Comparison of ENCODE assay signal across 8 cellular contexts in the genomic region with DNA sequence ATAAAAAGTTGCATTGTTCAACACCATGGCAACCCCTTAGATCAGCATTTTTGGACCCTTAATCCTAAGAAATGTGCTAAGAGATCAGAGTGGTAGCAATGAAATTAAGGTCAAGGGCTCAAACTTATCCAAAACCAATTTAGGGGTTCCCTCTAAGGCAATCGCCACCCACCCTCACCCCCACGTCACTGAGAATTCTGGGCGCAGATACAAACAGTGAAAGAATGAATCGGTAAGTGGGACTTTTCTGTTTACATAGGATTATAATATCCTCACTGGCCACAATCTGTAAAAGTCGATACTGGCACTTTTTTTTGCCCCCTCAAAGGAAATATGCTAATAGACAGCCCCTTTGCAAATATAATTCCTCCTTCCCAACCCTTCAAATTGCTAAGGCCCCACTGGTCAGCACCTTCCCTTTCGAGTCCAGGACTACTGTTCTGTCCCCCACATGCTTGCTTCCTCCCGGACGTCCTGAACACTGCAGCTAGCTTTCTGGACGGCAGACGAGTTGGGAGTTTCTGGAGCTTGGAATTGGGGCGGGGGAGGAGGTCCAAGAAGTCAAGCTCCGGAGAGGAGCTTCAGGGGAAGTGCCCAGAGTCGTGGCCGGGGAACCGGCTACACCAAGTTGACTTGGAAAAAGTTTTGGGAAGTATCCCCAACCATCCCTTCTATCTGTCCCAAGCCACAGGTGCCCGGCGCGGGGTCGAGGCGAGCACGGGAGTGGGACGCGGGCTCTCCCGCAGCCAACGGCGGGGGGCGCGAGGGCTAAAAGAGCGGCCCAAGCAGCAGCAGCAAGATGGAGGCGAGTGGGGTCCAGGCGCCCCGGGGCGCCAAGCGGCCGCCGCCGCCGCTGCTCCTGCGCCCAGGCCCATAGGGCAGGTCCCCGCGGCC. TPM values are rescaled to one million over a fixed set of nuclear protein-coding genes. Genes with fewer than 3 reads are reported as not detected.
DNase-seq lines count a peak whose midpoint lies in the region; ATAC-seq and TF ChIP-seq lines count a peak whose summit lies in the region.

No MANE protein-coding gene starts in this region.

- peak overlapping the region; percentile 83 to 95 (median 92) for H3K27ac ChIP-seq in heart left ventricle
- peak overlapping the region; percentile 83 for H3K27ac ChIP-seq in psoas muscle

- peaks cover 64% of the 10 kb centered on the region for H3K4me1 Mint-ChIP-seq in WTC11

- no peak overlapping the region for H3K27ac Mint-ChIP-seq in WTC11

- DNase-seq in DMS114 treated with DMSO at 0.1 percent for 48 hours (lab: John Stamatoyannopoulos, UW; ENCODE audit: unreplicated experiment) (peak; percentile 7), WTC11 (ENCODE audit: low spot score) (peak; percentile 56), heart left ventricle (peak in 2 of 5 donors; percentile 13 to 33), psoas muscle (peak; percentile 23 to 50), SW480 (ENCODE audit: low spot score) (no peak), NCI-H2107 (lab: John Stamatoyannopoulos, UW) (no peak)

- TF ChIP-seq CTCF in WTC11 (IDR thresholded peaks at IDR 0.05) (no peak), heart left ventricle (IDR thresholded peaks at IDR 0.05) (no peak), psoas muscle (IDR thresholded peaks at IDR 0.05) (no peak)

- peak overlapping the region; percentile 80 for H3K4me3 Mint-ChIP-seq in WTC11

- 11 to 20% (median 15%) methylated on average over 29 to 41 of the region's 41 CpGs for WGBS in heart left ventricle, 4 donors
- WGBS in psoas muscle, 3 donors = 7 to 12% (median 11%) methylated on average over 35 to 41 of the region's 41 CpGs

- H3K27me3 Mint-ChIP-seq in WTC11 (ENCODE audit: low read depth) = peaks cover 69% of the 10 kb centered on the region

- POLR2A ChIA-PET in WTC11 (lab: Charles Lee) = interaction anchor here (0.6 kb wide), 1 partner anchor 318 kb away, joined by 3 read pairs; no protein-coding TSS in a partner anchor

- H3K9me3 Mint-ChIP-seq in WTC11 = peaks cover 3% of the 10 kb centered on the region

- H3K36me3 ChIP-seq in heart left ventricle (no peaks in the 10 kb centered on the region), psoas muscle (ENCODE audit: insufficient read depth in 1 of 2, low read depth in 1 of 2) (no peaks in the 10 kb centered on the region)

- CTCF ChIA-PET in WTC11 (lab: Charles Lee) = interaction anchor here (0.7 kb wide), 1 partner anchor 827 kb away, joined by 3 read pairs; no protein-coding TSS in a partner anchor

- H3K36me3 Mint-ChIP-seq in WTC11 = 0 out of 2 replicates have a peak, but pooled peaks cover under 1% of the 10 kb centered on the region

- no peak for TF ChIP-seq POLR2A in heart left ventricle (IDR thresholded peaks at IDR 0.05)

- H3K27me3 ChIP-seq in heart left ventricle (peaks cover 0 to 50% (median 0%) of the 10 kb centered on the region in 9 donors), psoas muscle (ENCODE audit: insufficient read depth in 3 of 3, low read length in 2 of 3) (peaks cover 0 to 17% (median 0%) of the 10 kb centered on the region in 3 donors)

- H3K4me3 ChIP-seq in heart left ventricle = peak overlapping the region; percentile 51 to 92 (median 80)
- H3K4me3 ChIP-seq in psoas muscle = peak overlapping the region; percentile 86

- H3K9me3 ChIP-seq in heart left ventricle (no peaks in the 10 kb centered on the region), psoas muscle (no peaks in the 10 kb centered on the region)

- peak; percentile 1; the same call in 1 of the 2 replicates for ATAC-seq in WTC11
- ATAC-seq in heart left ventricle = no peak
- peak in 1 of 4 donors; percentile 18 for ATAC-seq in psoas muscle
- ATAC-seq in HG02973 (IDR thresholded peaks at IDR 0.05; ENCODE audit: unreplicated experiment) = no peak
- no peak for ATAC-seq in GM21737 (IDR thresholded peaks at IDR 0.05; ENCODE audit: unreplicated experiment)

- intact Hi-C loops in heart left ventricle (cut with DNase I) (loop anchor here (5.0 to 10.0 kb wide), 17 partner anchors 103 to 782 kb away; partner anchors contain the start of gene CTSL (in 1 of the 10)), psoas muscle (cut with DNase I) (loop anchor here (5.0 to 10.0 kb wide), 4 partner anchors 377 to 510 kb away; no protein-coding TSS in a partner anchor)

- H3K4me1 ChIP-seq in heart left ventricle (peaks cover 0 to 36% (median 7%) of the 10 kb centered on the region in 12 donors), psoas muscle (peaks cover 6% of the 10 kb centered on the region)

TF ChIP-seq in WTC11, 78 proteins besides CTCF, POLR2A, EP300 and RAD21:
- TF ChIP-seq CREM (CRISPR knock-in tag; IDR thresholded peaks at IDR 0.05) (no peak), ZNF138 (CRISPR knock-in tag; conservative IDR thresholded peaks at IDR 0.05) (no peak), ZNF532 (CRISPR knock-in tag; IDR thresholded peaks at IDR 0.05; ENCODE audit: borderline replicate concordance) (no peak), MYBL2 (CRISPR knock-in tag; IDR thresholded peaks at IDR 0.05) (no peak), ZNF219 (CRISPR knock-in tag; IDR thresholded peaks at IDR 0.05; ENCODE audit: borderline replicate concordance) (no peak), FOXK1 (CRISPR knock-in tag; IDR thresholded peaks at IDR 0.05) (no peak), NR1H2 (CRISPR knock-in tag; IDR thresholded peaks at IDR 0.05) (no peak), NFE2L1 (CRISPR knock-in tag; IDR thresholded peaks at IDR 0.05) (no peak), RORB (CRISPR knock-in tag; IDR thresholded peaks at IDR 0.05) (no peak), ZNF671 (CRISPR knock-in tag; IDR thresholded peaks at IDR 0.05) (no peak), PRRX2 (CRISPR knock-in tag; IDR thresholded peaks at IDR 0.05) (no peak), USF1 (CRISPR knock-in tag; IDR thresholded peaks at IDR 0.05) (no peak)
- TF ChIP-seq, protein P1, sequence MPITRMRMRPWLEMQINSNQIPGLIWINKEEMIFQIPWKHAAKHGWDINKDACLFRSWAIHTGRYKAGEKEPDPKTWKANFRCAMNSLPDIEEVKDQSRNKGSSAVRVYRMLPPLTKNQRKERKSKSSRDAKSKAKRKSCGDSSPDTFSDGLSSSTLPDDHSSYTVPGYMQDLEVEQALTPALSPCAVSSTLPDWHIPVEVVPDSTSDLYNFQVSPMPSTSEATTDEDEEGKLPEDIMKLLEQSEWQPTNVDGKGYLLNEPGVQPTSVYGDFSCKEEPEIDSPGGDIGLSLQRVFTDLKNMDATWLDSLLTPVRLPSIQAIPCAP (CRISPR knock-in tag; IDR thresholded peaks at IDR 0.05) = no peak
TF ChIP-seq in WTC11: peak in this region for 0.

RNA-seq across cellular contexts. Expression of gene GAS1, which starts 2.1 kb away (rescaled TPM):
- 5.0 to 6.2 TPM (median 5.3 TPM) in 3 replicates for total RNA-seq in WTC11 (2021)
- 10 to 100 TPM in 4 of 9 donors, 1 to 10 TPM in 5; 3.3 to 55.7 (median 7.3) TPM for total RNA-seq in heart left ventricle
- polyA plus RNA-seq in heart left ventricle = 1 to 10 TPM; 5.5 to 5.9 TPM
- total RNA-seq in psoas muscle = 10 to 100 TPM in 3 of 4 donors, 1 to 10 TPM in 1; 6.8 to 19.1 (median 11.0) TPM
- polyA plus RNA-seq in psoas muscle = 10 to 100 TPM; 13.0 to 18.3 (median 13.7) TPM

Comparison
In these comparisons a context has a peak if more than half of its experiments do, and no peak if none do; other contexts are left out.
1. DNase-seq: peak in DMS114 treated with DMSO at 0.1 percent for 48 hours (single experiment), WTC11 (single experiment) and psoas muscle (2 of 2); none in SW480 (single experiment) and NCI-H2107 (single experiment).